ENCODE assay signal across 1 cellular context in the genomic region with DNA sequence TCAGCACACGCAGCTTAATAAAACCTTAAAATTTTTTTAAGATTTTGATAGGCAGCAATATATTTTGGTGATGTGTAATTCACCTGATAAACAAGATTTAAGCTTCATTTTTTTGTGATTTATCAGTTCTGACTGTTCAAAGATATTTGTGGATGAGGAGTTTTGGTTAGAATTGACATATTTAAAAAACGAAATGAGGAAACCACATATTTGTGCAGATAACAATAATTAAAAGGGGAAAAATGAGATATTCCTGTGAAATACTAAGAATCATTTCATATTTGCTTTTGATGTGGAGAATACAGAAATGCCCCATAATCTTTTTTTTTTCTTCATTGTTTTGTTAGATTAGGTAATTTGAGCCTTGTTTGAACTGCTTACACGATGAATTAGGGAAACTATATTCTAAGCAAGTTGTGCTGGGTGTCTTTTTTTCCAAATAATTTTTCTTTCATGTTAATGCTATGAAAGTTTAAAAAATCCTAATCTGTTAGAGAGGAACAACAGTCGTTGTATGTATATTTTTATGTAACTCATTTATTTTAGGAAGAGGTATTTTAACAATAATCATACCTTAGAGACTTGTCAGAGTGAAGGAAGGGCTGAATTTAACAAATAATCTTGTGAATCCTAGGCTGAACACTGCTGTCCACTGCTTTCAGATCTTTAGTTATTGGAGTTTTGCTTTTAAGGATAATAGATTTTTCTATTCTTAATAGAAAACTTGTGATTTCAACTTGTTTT.
TF ChIP-seq lines count a peak whose summit lies in the region.

No MANE protein-coding gene starts in this region.

TF ChIP-seq in K562, 482 proteins besides CTCF, POLR2A, EP300 and RAD21:
- TF ChIP-seq, protein P1, sequence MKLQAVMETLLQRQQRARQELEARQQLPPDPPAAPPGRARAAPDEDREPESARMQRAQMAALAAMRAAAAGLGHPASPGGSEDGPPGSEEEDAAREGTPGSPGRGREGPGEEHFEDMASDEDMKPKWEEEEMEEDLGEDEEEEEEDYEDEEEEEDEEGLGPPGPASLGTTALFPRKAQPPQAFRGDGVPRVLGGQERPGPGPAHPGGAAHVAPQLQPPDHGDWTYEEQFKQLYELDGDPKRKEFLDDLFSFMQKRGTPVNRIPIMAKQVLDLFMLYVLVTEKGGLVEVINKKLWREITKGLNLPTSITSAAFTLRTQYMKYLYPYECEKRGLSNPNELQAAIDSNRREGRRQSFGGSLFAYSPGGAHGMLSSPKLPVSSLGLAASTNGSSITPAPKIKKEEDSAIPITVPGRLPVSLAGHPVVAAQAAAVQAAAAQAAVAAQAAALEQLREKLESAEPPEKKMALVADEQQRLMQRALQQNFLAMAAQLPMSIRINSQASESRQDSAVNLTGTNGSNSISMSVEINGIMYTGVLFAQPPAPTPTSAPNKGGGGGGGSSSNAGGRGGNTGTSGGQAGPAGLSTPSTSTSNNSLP (IDR thresholded peaks at IDR 0.05; ENCODE audit: borderline replicate concordance, low read depth, low read length) = peak; percentile 33; the same call in 1 of the 2 replicates
- TF ChIP-seq SRSF1 (IDR thresholded peaks at IDR 0.05; ENCODE audit: low read depth, low read length) (no peak), HDAC3 (IDR thresholded peaks at IDR 0.05; ENCODE audit: borderline replicate concordance, partially characterized antibody) (peak; percentile 7), ZNF263 (CRISPR knock-in tag; IDR thresholded peaks at IDR 0.05; ENCODE audit: borderline replicate concordance) (no peak), ZNF778 (CRISPR knock-in tag; IDR thresholded peaks at IDR 0.05) (no peak), C11orf30 (IDR thresholded peaks at IDR 0.05; ENCODE audit: low read depth) (peak; percentile 16; the same call in 1 of the 2 replicates), ZNF507 (tag; conservative IDR thresholded peaks at IDR 0.05) (no peak), NRF1 (conservative IDR thresholded peaks at IDR 0.05 in 1 of 2, IDR thresholded peaks at IDR 0.05 in 1 of 2) (no peak)
- TF ChIP-seq, protein P2, sequence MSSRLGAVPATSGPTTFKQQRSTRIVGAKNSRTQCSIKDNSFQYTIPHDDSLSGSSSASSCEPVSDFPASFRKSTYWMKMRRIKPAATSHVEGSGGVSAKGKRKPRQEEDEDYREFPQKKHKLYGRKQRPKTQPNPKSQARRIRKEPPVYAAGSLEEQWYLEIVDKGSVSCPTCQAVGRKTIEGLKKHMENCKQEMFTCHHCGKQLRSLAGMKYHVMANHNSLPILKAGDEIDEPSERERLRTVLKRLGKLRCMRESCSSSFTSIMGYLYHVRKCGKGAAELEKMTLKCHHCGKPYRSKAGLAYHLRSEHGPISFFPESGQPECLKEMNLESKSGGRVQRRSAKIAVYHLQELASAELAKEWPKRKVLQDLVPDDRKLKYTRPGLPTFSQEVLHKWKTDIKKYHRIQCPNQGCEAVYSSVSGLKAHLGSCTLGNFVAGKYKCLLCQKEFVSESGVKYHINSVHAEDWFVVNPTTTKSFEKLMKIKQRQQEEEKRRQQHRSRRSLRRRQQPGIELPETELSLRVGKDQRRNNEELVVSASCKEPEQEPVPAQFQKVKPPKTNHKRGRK (tag; IDR thresholded peaks at IDR 0.05) = 0 out of 2 replicates have a peak, but pooled peaks have one; percentile 7
TF ChIP-seq in K562: peak in this region for 4.
